ENCODE assay signal across 8 cellular contexts in the genomic region with DNA sequence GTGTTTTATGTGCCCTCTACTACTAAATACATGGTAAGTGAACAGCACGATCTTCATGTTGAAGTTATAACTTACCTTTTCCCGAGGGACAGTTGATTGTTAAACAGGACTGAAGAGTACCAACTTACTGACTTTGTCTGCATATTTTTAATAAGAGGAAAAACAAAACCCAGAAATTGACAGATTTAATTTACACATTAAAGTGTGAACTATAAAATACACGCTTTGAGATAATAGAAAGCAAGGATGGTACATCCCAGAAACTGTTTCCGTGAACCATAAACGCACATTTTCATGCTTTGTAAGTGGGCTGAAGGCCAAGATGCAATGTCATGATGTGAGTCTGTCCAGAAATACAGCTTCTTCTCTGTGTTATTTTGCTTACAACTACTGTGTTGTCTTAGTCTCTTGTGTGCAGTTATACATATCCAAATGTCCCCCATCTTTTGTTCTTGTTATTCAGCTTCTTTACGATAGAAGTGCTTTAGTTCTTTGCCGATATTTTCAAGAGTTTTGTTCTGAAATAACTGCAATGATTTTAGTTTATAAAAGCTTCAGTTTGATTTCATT.
DNase-seq lines count a peak whose midpoint lies in the region; TF ChIP-seq lines count a peak whose summit lies in the region.

No MANE protein-coding gene starts in this region.

- H2AFZ ChIP-seq in ACC112 (ENCODE audit: low read length, unreplicated experiment), result no peak overlapping the region

- H3K27me3 ChIP-seq in ACC112 (ENCODE audit: insufficient read depth, low read length), result no peaks in the 10 kb centered on the region

- H3K36me3 ChIP-seq in ACC112 (ENCODE audit: insufficient read depth, low read length) (peaks cover 12% of the 10 kb centered on the region; the same call in 1 of the 2 replicates), SK-N-MC (ENCODE audit: insufficient read depth, low read length) (no peaks in the 10 kb centered on the region)

- no peaks in the 10 kb centered on the region for H3K9me3 ChIP-seq in SK-N-MC (ENCODE audit: low read depth, low read length)

- TF ChIP-seq CTCF in fibroblast of villous mesenchyme (IDR thresholded peaks at IDR 0.05; ENCODE audit: insufficient read depth, low read depth, low read length), result no peak

- H3K79me2 ChIP-seq in ACC112 (ENCODE audit: control insufficient read depth, insufficient read depth, low read length, unreplicated experiment), result peaks cover 8% of the 10 kb centered on the region

- H3K4me3 ChIP-seq in ACC112 (ENCODE audit: low read depth, low read length) (peak overlapping the region; percentile 13; the same call in 1 of the 2 replicates), SK-N-MC (peak overlapping the region; percentile 54), fibroblast of villous mesenchyme (ENCODE audit: low read depth, low read length) (no peak overlapping the region)

- no peak overlapping the region for H3K9ac ChIP-seq in SK-N-MC (ENCODE audit: insufficient read length)

- peak overlapping the region; percentile 51; the same call in 1 of the 2 replicates for H3K27ac ChIP-seq in ACC112 (ENCODE audit: low read depth, low read length)
- H3K27ac ChIP-seq in SK-N-MC, result peak overlapping the region; percentile 62; the same call in 1 of the 2 replicates

- DNase-seq in EH (ENCODE audit: low read depth) (peak; percentile 27), SK-N-MC (ENCODE audit: low read depth, low spot score) (no peak), fibroblast of villous mesenchyme (ENCODE audit: low read depth) (peak; percentile 56), NCI-H1092 treated with DMSO at 0.1 percent for 48 hours (lab: John Stamatoyannopoulos, UW) (no peak), COR-L47 (lab: John Stamatoyannopoulos, UW) (no peak), activated gamma-delta T cell (lab: John Stamatoyannopoulos, UW) (no peak), hepatic stellate cell (ENCODE audit: low spot score) (no peak)

- H3K4me1 ChIP-seq in ACC112 (ENCODE audit: control insufficient read depth, insufficient read depth, low read length, unreplicated experiment), result peaks cover 37% of the 10 kb centered on the region

Comparison
In these comparisons a context has a peak if more than half of its experiments do, and no peak if none do; other contexts are left out.
1. DNase-seq: peak in EH (single experiment) and fibroblast of villous mesenchyme (single experiment); none in SK-N-MC (single experiment), NCI-H1092 treated with DMSO at 0.1 percent for 48 hours (single experiment), COR-L47 (single experiment), activated gamma-delta T cell (single experiment) and hepatic stellate cell (single experiment).